ENCODE assay signal across 8 cellular contexts in genomic region chr2:11248-11941, GRCh38. TPM values are rescaled to one million over a fixed set of nuclear protein-coding genes. Genes with fewer than 3 reads are reported as not detected.
A peak's percentile ranks its signal among the peaks of the same experiment; 100 is the strongest.
DNase-seq lines count a peak whose midpoint lies in the region; ATAC-seq, FAIRE-seq and TF ChIP-seq lines count a peak whose summit lies in the region.

No MANE protein-coding gene starts in this region.

- H3K9ac ChIP-seq in GM12878 (ENCODE audit: control insufficient read depth, insufficient read depth, low read length), result no peak overlapping the region

- peak; percentile 79 for TF ChIP-seq CTCF in HFFc6 (IDR thresholded peaks at IDR 0.05)
- peak; percentile 21 to 41 (median 38); a peak in 5 of 6 replicates for TF ChIP-seq CTCF in GM12878 (IDR thresholded peaks at IDR 0.05 in 2 of 3, conservative IDR thresholded peaks at IDR 0.05 in 1 of 3; ENCODE audit: control insufficient read depth in 2 of 3, extremely low read depth in 1 of 3, insufficient read depth in 1 of 3, low read depth in 3 of 3, low read length in 3 of 3)

- H3K9me3 ChIP-seq in GM12878 (replicated peaks; ENCODE audit: control insufficient read depth, insufficient read depth, low read length), result no peaks in the 10 kb centered on the region; the same call in 2 of the 3 replicates

- no peaks in the 10 kb centered on the region for H3K36me3 ChIP-seq in GM12878 (ENCODE audit: control insufficient read depth in 2 of 2, insufficient read depth in 2 of 2, low read length in 1 of 2)

- no peak overlapping the region for H3K27ac Mint-ChIP-seq in HFFc6

- no peak for TF ChIP-seq POLR2A in GM12878 (IDR thresholded peaks at IDR 0.05; ENCODE audit: low read depth, low read length)

- SMC1A ChIA-PET in GM12878 (lab: Charles Lee; ENCODE audit: uncharacterized antibody, unreplicated experiment), result no interaction called here

- no peaks in the 10 kb centered on the region for H3K4me1 ChIP-seq in GM12878 (ENCODE audit: control insufficient read depth, insufficient read depth, low read length)

- H3K36me3 Mint-ChIP-seq in HFFc6 (ENCODE audit: low read depth), result no peaks in the 10 kb centered on the region

- no peak overlapping the region for H3K4me3 Mint-ChIP-seq in HFFc6

- CTCF ChIA-PET in GM12878 (lab: Yijun Ruan, JAX), result no interaction called here

- no peaks in the 10 kb centered on the region for H3K79me2 ChIP-seq in GM12878 (ENCODE audit: control insufficient read depth, insufficient read depth, low read length)

- no peaks in the 10 kb centered on the region for H4K20me1 ChIP-seq in GM12878 (ENCODE audit: control insufficient read depth, insufficient read depth)

- no peak overlapping the region for H3K27ac ChIP-seq in GM12878 (ENCODE audit: control insufficient read depth, insufficient read depth)

- no peaks in the 10 kb centered on the region for H3K9me3 Mint-ChIP-seq in HFFc6

- no peak for TF ChIP-seq EP300 in GM12878 (IDR thresholded peaks at IDR 0.05; ENCODE audit: borderline replicate concordance in 1 of 2, control insufficient read depth in 1 of 2, low read depth in 2 of 2, low read length in 2 of 2)

- H3K27me3 ChIP-seq in GM12878 (replicated peaks in 1 of 2; ENCODE audit: control insufficient read depth in 2 of 2, insufficient read depth in 2 of 2, low read length in 1 of 2), result no peaks in the 10 kb centered on the region

- FAIRE-seq in GM12878 (lab: Jason Lieb, UNC) (no peak), frontal cortex (lab: Jason Lieb, UNC) (no peak)

- H3K27me3 Mint-ChIP-seq in HFFc6 (ENCODE audit: insufficient read depth), result no peaks in the 10 kb centered on the region; the same call in 1 of the 2 replicates

- H2AFZ ChIP-seq in GM12878 (ENCODE audit: control insufficient read depth, low read depth, low read length), result no peak overlapping the region

- RAD21 ChIA-PET in GM12878 (lab: Charles Lee; ENCODE audit: unreplicated experiment), result no interaction called here

- H3K4me3 ChIP-seq in GM12878, result no peak overlapping the region

- in situ Hi-C loops in GM12878 (cut with MboI), result no loop called here

- POLR2A ChIA-PET in GM12878 (lab: Charles Lee), result no interaction called here

- no peak for TF ChIP-seq RAD21 in GM12878 (IDR thresholded peaks at IDR 0.05; ENCODE audit: insufficient read depth, low read depth, low read length)

- intact Hi-C loops in GM12878 (cut with micrococcal nuclease; ENCODE audit: unreplicated experiment), result no loop called here

- peaks cover 6% of the 10 kb centered on the region for H3K4me1 Mint-ChIP-seq in HFFc6 (ENCODE audit: low read depth)

- BruUV-seq in GM12878 (replicated peaks; lab: Mats Ljungman, UMichigan), result no TSS peak

- DNase-seq in HFFc6, result peak; percentile 16
- peak; percentile 51 for DNase-seq in T1000 (lab: John Stamatoyannopoulos, UW)
- no peak for DNase-seq in GM12878 (ENCODE audit: low read depth, low spot score)
- peak; percentile 27 for DNase-seq in left kidney (ENCODE audit: low read depth, low spot score)
- peak; percentile 35 for DNase-seq in stimulated activated CD8-positive, alpha-beta memory T cell treated with anti-CD3 and anti-CD28 coated beads, Interleukin-12 subunit alpha, Interleukin-12 subunit beta, amount 100 ng/mL, for 1 hour (ENCODE audit: low read depth)
- no peak for DNase-seq in frontal cortex (ENCODE audit: low spot score in 2 of 2)

- no peak overlapping the region for H3K4me2 ChIP-seq in GM12878 (ENCODE audit: control insufficient read depth, insufficient read depth)

- 73% methylated on average over 47 of the region's 54 CpGs for WGBS in GM12878 (ENCODE audit: insufficient coverage, insufficient replicate concordance, low lambda C conversion rate, missing lambda C conversion rate)

- ATAC-seq in GM12878, result no peak; the same call in 2 of the 3 replicates
- ATAC-seq in HG02852 (IDR thresholded peaks at IDR 0.05; ENCODE audit: unreplicated experiment), result no peak
- no peak for ATAC-seq in GM18502 (IDR thresholded peaks at IDR 0.05; ENCODE audit: poor library complexity, unreplicated experiment)

TF ChIP-seq in GM12878, 131 proteins besides CTCF, POLR2A, EP300 and RAD21:
- TF ChIP-seq HDAC2 (IDR thresholded peaks at IDR 0.05) (no peak), E2F8 (IDR thresholded peaks at IDR 0.05; ENCODE audit: low read depth, partially characterized antibody) (no peak), YBX1 (IDR thresholded peaks at IDR 0.05) (no peak)

RNA-seq across cellular contexts. Expression of gene FAM110C, which starts 34.9 kb away (rescaled TPM):
- not detected for total RNA-seq in HFFc6 (2021; fragmentation: NEBNext Ultra II Directional; extraction: Animal tissue kit (Norgen Biotek cat#: 25700))
- total RNA-seq in GM12878 (2013; cell fraction: nucleolus; rRNA removed), result not detected in 2 replicates
- total RNA-seq in GM12878 (2014; rRNA removed), result not detected in 2 replicates
- not detected in 2 replicates for total RNA-seq in GM12878 (2014; rRNA removed; fragmentation: Illumina TruSeq; extraction: Trizol)
- total RNA-seq in GM12878 (2021), result not detected in 2 replicates
- polyA plus RNA-seq in GM12878 (2011; ENCODE audit: low read depth), result not detected
- polyA plus RNA-seq in GM12878 (2011; rRNA removed), result not detected in 2 replicates
- not detected in 2 replicates for polyA plus RNA-seq in GM12878 (2011; cell fraction: cytosol; rRNA removed)
- not detected in 2 replicates for polyA plus RNA-seq in GM12878 (2011; cell fraction: nucleus; rRNA removed)
- not detected in 2 replicates for polyA plus RNA-seq in GM12878 (2012)
- not detected in 2 replicates for polyA plus RNA-seq in GM12878 (2014; fragmentation: Illumina TruSeq; extraction: Trizol)
- polyA plus RNA-seq in GM12878 (2014; fragmentation: Nextera tagmentation; extraction: Ambion mirVana), result not detected
- not detected in 2 replicates for polyA plus RNA-seq in GM12878 (2014; rRNA removed)
- polyA plus RNA-seq in GM12878 (2016; fragmentation: Nextera tagmentation; extraction: Ambion mirVana), result not detected
- not detected in 2 replicates for polyA minus RNA-seq in GM12878 (2011; rRNA and poly(A)+ RNA removed)
- polyA minus RNA-seq in GM12878 (2011; cell fraction: cytosol; rRNA and poly(A)+ RNA removed), result not detected in 2 replicates
- not detected in 2 replicates for polyA minus RNA-seq in GM12878 (2011; cell fraction: nucleus; rRNA and poly(A)+ RNA removed)
- total RNA-seq in frontal cortex, result 8.6 TPM

Comparison
In these comparisons a context has a peak if more than half of its experiments do, and no peak if none do; other contexts are left out.
1. DNase-seq: peak in HFFc6 (single experiment), T1000 (single experiment), left kidney (single experiment) and stimulated activated CD8-positive, alpha-beta memory T cell treated with anti-CD3 and anti-CD28 coated beads, Interleukin-12 subunit alpha, Interleukin-12 subunit beta, amount 100 ng/mL, for 1 hour (single experiment); none in GM12878 (single experiment) and frontal cortex (0 of 2).